30 cellular contexts compared by ENCODE assay signal in genomic region chr4:188872809-188873208, GRCh38.
"Had no signal": no experiment of that assay in that cellular context is flagged by ENCODE, and none has a peak within 500 bp of the region (broad histone marks: within the 10 kb centered on the region; RNA-seq: fewer than 3 reads in every experiment).

No MANE protein-coding gene starts in this region.

- H3K27me3 ChIP-seq: adrenal gland, ascending aorta, body of pancreas, brain microvascular endothelial cell, breast epithelium, cardiac muscle cell had no signal

- H3K9me3 ChIP-seq: adrenal gland, ascending aorta, body of pancreas, breast epithelium had no signal

- DNase-seq: activated effector memory CD4-positive, alpha-beta T cell treated with anti-CD3 and anti-CD28 coated beads, Interleukin-2, amount 50 U/mL, for 16 hours; activated effector memory CD4-positive, alpha-beta T cell treated with Interleukin-2 at 50 U/mL for 16 hours; activated gamma-delta T cell; activated gamma-delta T cell treated with Interleukin-2 at 50 U/mL for 16 hours; activated naive CD4-positive, alpha-beta T cell; activated naive CD4-positive, alpha-beta T cell treated with anti-CD3 and anti-CD28 coated beads for 36 hours; activated naive CD4-positive, alpha-beta T cell treated with anti-CD3 and anti-CD28 coated beads, Interleukin-2, amount 10 ng/mL, durations not matched to agents 7 days and 5 days; activated naive CD4-positive, alpha-beta T cell treated with anti-CD3 and anti-CD28 coated beads, Interleukin-2, amount 50 U/mL, for 16 hours; activated naive CD4-positive, alpha-beta T cell treated with Interleukin-2 at 50 U/mL for 16 hours; activated naive CD8-positive, alpha-beta T cell treated with anti-CD3 and anti-CD28 coated beads for 36 hours; activated naive CD8-positive, alpha-beta T cell treated with anti-CD3 and anti-CD28 coated beads, Interleukin-2, amount 10 ng/mL, durations not matched to agents 7 days and 5 days; activated naive CD8-positive, alpha-beta T cell treated with anti-CD3 and anti-CD28 coated beads, Interleukin-2, amount 50 U/mL, for 24 hours; activated T-cell treated with anti-CD3 and anti-CD28 coated beads, Interleukin-2, amount 50 U/mL, for 1 hour; activated T-cell treated with anti-CD3 and anti-CD28 coated beads, Interleukin-2, amount 50 U/mL, for 24 hours; activated T-cell treated with anti-CD3 and anti-CD28 coated beads, Interleukin-2, amount 50 U/mL, for 4 hours; activated T-cell treated with anti-CD3 and anti-CD28 coated beads, Interleukin-2, amount 50 U/mL, for 48 hours; activated T-cell treated with anti-CD3 and anti-CD28 coated beads, Interleukin-2, amount 50 U/mL, for 72 hours; adrenal gland; amniotic stem cell; amygdala; anterior cingulate cortex; aorta; body of pancreas; brain microvascular endothelial cell; caudate nucleus; central memory CD4-positive, alpha-beta T cell; cerebellar nuclear complex had no signal

- H3K36me3 ChIP-seq: adrenal gland, ascending aorta, brain microvascular endothelial cell, breast epithelium, cardiac muscle cell had no signal

- H3K4me1 ChIP-seq: adrenal gland, ascending aorta, body of pancreas, breast epithelium had no signal

- H3K4me3 ChIP-seq: adrenal gland, ascending aorta, body of pancreas, breast epithelium, cardiac muscle cell had no signal

- H3K27ac ChIP-seq: adrenal gland, ascending aorta, body of pancreas, brain microvascular endothelial cell, breast epithelium, cardiac muscle cell had no signal
